In the genomic region with DNA sequence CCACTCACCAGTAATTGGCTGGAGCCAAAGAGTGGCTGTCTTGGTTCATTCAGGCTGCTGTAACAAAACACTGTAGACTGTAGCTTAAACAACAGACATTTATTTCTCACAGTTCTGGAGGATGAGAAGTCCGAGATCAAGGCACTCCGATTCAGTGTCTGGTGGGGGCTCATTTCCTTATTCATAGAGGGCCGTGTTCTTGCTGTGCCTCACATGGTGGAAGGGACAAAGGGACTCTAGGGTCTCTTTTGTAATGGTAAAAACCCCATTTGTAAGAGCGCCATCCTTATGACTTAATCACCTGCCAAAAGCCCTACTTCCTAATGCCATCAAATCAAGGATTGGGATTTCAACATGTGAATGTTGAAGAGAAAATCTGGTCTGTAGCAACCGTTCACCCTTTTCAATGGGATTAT, we compare ENCODE assay signal across 1 cellular context.
TF ChIP-seq lines count a peak whose summit lies in the region.

No MANE protein-coding gene starts in this region.

TF ChIP-seq in GM23338, 12 proteins besides CTCF, POLR2A, EP300 and RAD21 (continued from another document):
- TF ChIP-seq, protein P1, sequence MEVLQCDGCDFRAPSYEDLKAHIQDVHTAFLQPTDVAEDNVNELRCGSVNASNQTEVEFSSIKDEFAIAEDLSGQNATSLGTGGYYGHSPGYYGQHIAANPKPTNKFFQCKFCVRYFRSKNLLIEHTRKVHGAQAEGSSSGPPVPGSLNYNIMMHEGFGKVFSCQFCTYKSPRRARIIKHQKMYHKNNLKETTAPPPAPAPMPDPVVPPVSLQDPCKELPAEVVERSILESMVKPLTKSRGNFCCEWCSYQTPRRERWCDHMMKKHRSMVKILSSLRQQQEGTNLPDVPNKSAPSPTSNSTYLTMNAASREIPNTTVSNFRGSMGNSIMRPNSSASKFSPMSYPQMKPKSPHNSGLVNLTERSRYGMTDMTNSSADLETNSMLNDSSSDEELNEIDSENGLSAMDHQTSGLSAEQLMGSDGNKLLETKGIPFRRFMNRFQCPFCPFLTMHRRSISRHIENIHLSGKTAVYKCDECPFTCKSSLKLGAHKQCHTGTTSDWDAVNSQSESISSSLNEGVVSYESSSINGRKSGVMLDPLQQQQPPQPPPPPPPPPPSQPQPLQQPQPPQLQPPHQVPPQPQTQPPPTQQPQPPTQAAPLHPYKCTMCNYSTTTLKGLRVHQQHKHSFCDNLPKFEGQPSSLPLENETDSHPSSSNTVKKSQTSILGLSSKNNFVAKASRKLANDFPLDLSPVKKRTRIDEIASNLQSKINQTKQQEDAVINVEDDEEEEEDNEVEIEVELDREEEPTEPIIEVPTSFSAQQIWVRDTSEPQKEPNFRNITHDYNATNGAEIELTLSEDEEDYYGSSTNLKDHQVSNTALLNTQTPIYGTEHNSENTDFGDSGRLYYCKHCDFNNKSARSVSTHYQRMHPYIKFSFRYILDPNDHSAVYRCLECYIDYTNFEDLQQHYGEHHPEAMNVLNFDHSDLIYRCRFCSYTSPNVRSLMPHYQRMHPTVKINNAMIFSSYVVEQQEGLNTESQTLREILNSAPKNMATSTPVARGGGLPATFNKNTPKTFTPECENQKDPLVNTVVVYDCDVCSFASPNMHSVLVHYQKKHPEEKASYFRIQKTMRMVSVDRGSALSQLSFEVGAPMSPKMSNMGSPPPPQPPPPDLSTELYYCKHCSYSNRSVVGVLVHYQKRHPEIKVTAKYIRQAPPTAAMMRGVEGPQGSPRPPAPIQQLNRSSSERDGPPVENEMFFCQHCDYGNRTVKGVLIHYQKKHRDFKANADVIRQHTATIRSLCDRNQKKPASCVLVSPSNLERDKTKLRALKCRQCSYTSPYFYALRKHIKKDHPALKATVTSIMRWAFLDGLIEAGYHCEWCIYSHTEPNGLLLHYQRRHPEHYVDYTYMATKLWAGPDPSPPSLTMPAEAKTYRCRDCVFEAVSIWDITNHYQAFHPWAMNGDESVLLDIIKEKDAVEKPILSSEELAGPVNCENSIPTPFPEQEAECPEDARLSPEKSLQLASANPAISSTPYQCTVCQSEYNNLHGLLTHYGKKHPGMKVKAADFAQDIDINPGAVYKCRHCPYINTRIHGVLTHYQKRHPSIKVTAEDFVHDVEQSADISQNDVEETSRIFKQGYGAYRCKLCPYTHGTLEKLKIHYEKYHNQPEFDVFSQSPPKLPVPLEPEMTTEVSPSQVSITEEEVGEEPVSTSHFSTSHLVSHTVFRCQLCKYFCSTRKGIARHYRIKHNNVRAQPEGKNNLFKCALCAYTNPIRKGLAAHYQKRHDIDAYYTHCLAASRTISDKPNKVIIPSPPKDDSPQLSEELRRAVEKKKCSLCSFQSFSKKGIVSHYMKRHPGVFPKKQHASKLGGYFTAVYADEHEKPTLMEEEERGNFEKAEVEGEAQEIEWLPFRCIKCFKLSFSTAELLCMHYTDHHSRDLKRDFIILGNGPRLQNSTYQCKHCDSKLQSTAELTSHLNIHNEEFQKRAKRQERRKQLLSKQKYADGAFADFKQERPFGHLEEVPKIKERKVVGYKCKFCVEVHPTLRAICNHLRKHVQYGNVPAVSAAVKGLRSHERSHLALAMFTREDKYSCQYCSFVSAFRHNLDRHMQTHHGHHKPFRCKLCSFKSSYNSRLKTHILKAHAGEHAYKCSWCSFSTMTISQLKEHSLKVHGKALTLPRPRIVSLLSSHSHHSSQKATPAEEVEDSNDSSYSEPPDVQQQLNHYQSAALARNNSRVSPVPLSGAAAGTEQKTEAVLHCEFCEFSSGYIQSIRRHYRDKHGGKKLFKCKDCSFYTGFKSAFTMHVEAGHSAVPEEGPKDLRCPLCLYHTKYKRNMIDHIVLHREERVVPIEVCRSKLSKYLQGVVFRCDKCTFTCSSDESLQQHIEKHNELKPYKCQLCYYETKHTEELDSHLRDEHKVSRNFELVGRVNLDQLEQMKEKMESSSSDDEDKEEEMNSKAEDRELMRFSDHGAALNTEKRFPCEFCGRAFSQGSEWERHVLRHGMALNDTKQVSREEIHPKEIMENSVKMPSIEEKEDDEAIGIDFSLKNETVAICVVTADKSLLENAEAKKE (CRISPR knock-in tag; IDR thresholded peaks at IDR 0.05): peak; percentile 78
- TF ChIP-seq EZH2phosphoT487 (IDR thresholded peaks at IDR 0.05; ENCODE audit: unreplicated experiment): no peak
- TF ChIP-seq CREB1 (CRISPR knock-in tag; IDR thresholded peaks at IDR 0.05; ENCODE audit: low read depth): peak; percentile 62
- TF ChIP-seq, protein P2, sequence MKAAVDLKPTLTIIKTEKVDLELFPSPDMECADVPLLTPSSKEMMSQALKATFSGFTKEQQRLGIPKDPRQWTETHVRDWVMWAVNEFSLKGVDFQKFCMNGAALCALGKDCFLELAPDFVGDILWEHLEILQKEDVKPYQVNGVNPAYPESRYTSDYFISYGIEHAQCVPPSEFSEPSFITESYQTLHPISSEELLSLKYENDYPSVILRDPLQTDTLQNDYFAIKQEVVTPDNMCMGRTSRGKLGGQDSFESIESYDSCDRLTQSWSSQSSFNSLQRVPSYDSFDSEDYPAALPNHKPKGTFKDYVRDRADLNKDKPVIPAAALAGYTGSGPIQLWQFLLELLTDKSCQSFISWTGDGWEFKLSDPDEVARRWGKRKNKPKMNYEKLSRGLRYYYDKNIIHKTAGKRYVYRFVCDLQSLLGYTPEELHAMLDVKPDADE (IDR thresholded peaks at IDR 0.05): 0 out of 2 replicates have a peak, but pooled peaks have one; percentile 25
TF ChIP-seq in GM23338: peak in this region for 4.
